In genomic region chr18:10378688-10379465, GRCh38 we compare ENCODE assay signal across 22 cellular contexts.
A peak's percentile ranks its signal among the peaks of the same experiment; 100 is the strongest.
DNase-seq lines count a peak whose midpoint lies in the region; ATAC-seq and TF ChIP-seq lines count a peak whose summit lies in the region.
"Had no signal": no experiment of that assay in that cellular context is flagged by ENCODE, and none has a peak within 500 bp of the region (broad histone marks: within the 10 kb centered on the region; RNA-seq: fewer than 3 reads in every experiment).

No MANE protein-coding gene starts in this region.

- no peaks in the 10 kb centered on the region for H3K4me1 Mint-ChIP-seq in Calu3 (ENCODE audit: low read depth, unreplicated experiment)
- H3K4me1 Mint-ChIP-seq: activated CD4-positive, alpha-beta memory T cell treated with anti-CD3 and anti-CD28 coated beads, Interleukin-2, amount 10 ng/mL, durations not matched to agents 7 days and 5 days had no signal

- no peak overlapping the region for H2BK120ac ChIP-seq in mesenchymal stem cell (ENCODE audit: low read depth, low read length)

- no peaks in the 10 kb centered on the region for H3K9me3 ChIP-seq in mesenchymal stem cell (ENCODE audit: control insufficient read depth, low read length)
- H3K9me3 ChIP-seq: BE2C, colonic mucosa, prostate gland had no signal

- no peaks in the 10 kb centered on the region for H3K4me1 ChIP-seq in mesenchymal stem cell (ENCODE audit: control insufficient read depth, insufficient read depth, low read depth, low read length)
- H3K4me1 ChIP-seq: BE2C, colonic mucosa, prostate gland had no signal

- no peak overlapping the region for H3K4ac ChIP-seq in mesenchymal stem cell (ENCODE audit: low read depth in 1 of 2, low read length in 2 of 2)

- TF ChIP-seq CTCF in AG09309 (IDR thresholded peaks at IDR 0.05; ENCODE audit: control insufficient read depth, insufficient read depth, low read depth, low read length, missing control alignments) (no peak), HFF-Myc (IDR thresholded peaks at IDR 0.05; ENCODE audit: low read depth, low read length, missing control alignments) (no peak), Calu3 (IDR thresholded peaks at IDR 0.05; ENCODE audit: unreplicated experiment) (no peak)

- H3K18ac ChIP-seq in mesenchymal stem cell (ENCODE audit: low read depth in 1 of 2, low read length in 2 of 2) = no peak overlapping the region

- H3K27me3 ChIP-seq in mesenchymal stem cell (ENCODE audit: control insufficient read depth in 1 of 2, insufficient read depth in 1 of 2, low read length in 2 of 2) = peaks cover 0 to 14% of the 10 kb centered on the region in 2 experiments
- H3K27me3 ChIP-seq: BE2C, colonic mucosa had no signal

- H3K27me3 Mint-ChIP-seq in Calu3 (ENCODE audit: unreplicated experiment) = peaks cover 80% of the 10 kb centered on the region

- DNase-seq in AG09309 (ENCODE audit: low read depth) (peak; percentile 35), HFF-Myc (ENCODE audit: extremely low read depth, low read depth) (peak; percentile 37), dermis blood vessel endothelial cell (peak; percentile 55), mesenchymal stem cell (peak; percentile 16), NCI-H1436 (lab: John Stamatoyannopoulos, UW) (no peak), Calu3 (no peak)
- DNase-seq: activated CD4-positive, alpha-beta memory T cell treated with anti-CD3 and anti-CD28 coated beads, Interleukin-2, amount 10 ng/mL, durations not matched to agents 7 days and 5 days; BE2C; colonic mucosa; foreskin melanocyte; GDM1; KG1; NCI-H2029; NCI-H774; Right ventricle myocardium superior; stimulated activated CD4-positive, alpha-beta T cell treated with anti-CD3 and anti-CD28 coated beads, Interleukin-1b, Interleukin-23, amount 100 ng/mL, for 48 hours; T1000 had no signal

- ATAC-seq in GM19452 (IDR thresholded peaks at IDR 0.05; ENCODE audit: unreplicated experiment) (no peak), HG03354 (IDR thresholded peaks at IDR 0.05; ENCODE audit: poor library complexity, severe bottlenecking, unreplicated experiment) (no peak)

- H2BK5ac ChIP-seq in mesenchymal stem cell (ENCODE audit: low read depth, low read length, poor library complexity, severe bottlenecking) = no peak overlapping the region

- no peak overlapping the region for H3K27ac ChIP-seq in mesenchymal stem cell (ENCODE audit: low read length, poor library complexity, severe bottlenecking)
- H3K27ac ChIP-seq: colonic mucosa, prostate gland had no signal

- no peak overlapping the region for H4K8ac ChIP-seq in mesenchymal stem cell (ENCODE audit: low read length)

- CTCF ChIA-PET in Calu3 (lab: Charles Lee) = no interaction called here

- no peaks in the 10 kb centered on the region for H3K36me3 ChIP-seq in mesenchymal stem cell (ENCODE audit: control insufficient read depth in 1 of 2, insufficient read depth in 2 of 2, low read depth in 1 of 2, low read length in 2 of 2)
- H3K36me3 ChIP-seq: BE2C, colonic mucosa, prostate gland had no signal

- H3K14ac ChIP-seq in mesenchymal stem cell (ENCODE audit: low read length in 2 of 2) = no peak overlapping the region

- no peak overlapping the region for H3K4me2 ChIP-seq in mesenchymal stem cell (ENCODE audit: low read length, poor library complexity, severe bottlenecking)

- no peak overlapping the region for H3K4me3 Mint-ChIP-seq in Calu3 (ENCODE audit: low read depth, unreplicated experiment)
- H3K4me3 Mint-ChIP-seq: activated CD4-positive, alpha-beta memory T cell treated with anti-CD3 and anti-CD28 coated beads, Interleukin-2, amount 10 ng/mL, durations not matched to agents 7 days and 5 days; mesothelial cell of epicardium had no signal

- no peak overlapping the region for H2AK5ac ChIP-seq in mesenchymal stem cell (ENCODE audit: low read length, severe bottlenecking)

- 68% methylated on average over 6 of the region's 6 CpGs for WGBS in mesenchymal stem cell

- no peak overlapping the region for H2AFZ ChIP-seq in mesenchymal stem cell (ENCODE audit: low read depth, low read length)

- no peak overlapping the region; the same call in 1 of the 2 replicates for H3K4me3 ChIP-seq in AG09309 (ENCODE audit: control insufficient read depth, low read depth, low read length)
- no peak overlapping the region for H3K4me3 ChIP-seq in HFF-Myc (replicated peaks; ENCODE audit: low read depth, low read length)
- no peak overlapping the region for H3K4me3 ChIP-seq in mesenchymal stem cell (ENCODE audit: insufficient read depth in 1 of 2, low read depth in 1 of 2, low read length in 2 of 2)
- H3K4me3 ChIP-seq: colonic mucosa, prostate gland had no signal

- no peaks in the 10 kb centered on the region for H3K79me1 ChIP-seq in mesenchymal stem cell (replicated peaks; ENCODE audit: low read length, poor library complexity, severe bottlenecking)

- H3K9me3 Mint-ChIP-seq in Calu3 (ENCODE audit: low read depth, unreplicated experiment) = no peaks in the 10 kb centered on the region
- H3K9me3 Mint-ChIP-seq: activated CD4-positive, alpha-beta memory T cell treated with anti-CD3 and anti-CD28 coated beads, Interleukin-2, amount 10 ng/mL, durations not matched to agents 7 days and 5 days; activated T-helper 2 cell treated with anti-CD3 and anti-CD28 coated beads, Interferon-gamma antibody, Interleukin-2, Interleukin-4, amounts not matched to agents 10 μg/mL and 5 μg/mL and 100 μg/mL, durations not matched to agents 14 hours and 24 hours and 36 hours had no signal

- no peak overlapping the region for H4K91ac ChIP-seq in mesenchymal stem cell (ENCODE audit: low read length)

- H3K27ac Mint-ChIP-seq in Calu3 (ENCODE audit: unreplicated experiment) = no peak overlapping the region
- H3K27ac Mint-ChIP-seq: activated CD4-positive, alpha-beta memory T cell treated with anti-CD3 and anti-CD28 coated beads, Interleukin-2, amount 10 ng/mL, durations not matched to agents 7 days and 5 days; activated T-helper 2 cell treated with anti-CD3 and anti-CD28 coated beads, Interferon-gamma antibody, Interleukin-2, Interleukin-4, amounts not matched to agents 10 μg/mL and 5 μg/mL and 100 μg/mL, durations not matched to agents 14 hours and 24 hours and 36 hours; mesothelial cell of epicardium had no signal

- no peaks in the 10 kb centered on the region for H3K36me3 Mint-ChIP-seq in Calu3 (ENCODE audit: insufficient read depth, unreplicated experiment)
- H3K36me3 Mint-ChIP-seq: mesothelial cell of epicardium had no signal

- no peak overlapping the region for H3K23ac ChIP-seq in mesenchymal stem cell (ENCODE audit: low read length in 2 of 2)

- BruUV-seq in Calu3 (replicated peaks; lab: Mats Ljungman, UMichigan) = no TSS peak

- intact Hi-C loops in Calu3 (cut with micrococcal nuclease; ENCODE audit: unreplicated experiment) = no loop called here

- no peak overlapping the region for H2BK12ac ChIP-seq in mesenchymal stem cell (ENCODE audit: low read length in 2 of 2)

- H3K9ac ChIP-seq in mesenchymal stem cell (ENCODE audit: low read length) = no peak overlapping the region

- no peak overlapping the region for H2BK15ac ChIP-seq in mesenchymal stem cell (ENCODE audit: low read depth, poor library complexity, severe bottlenecking)

Comparison
In these comparisons a context has a peak if more than half of its experiments do, and no peak if none do; other contexts are left out.
1. DNase-seq: peak in AG09309 (single experiment), HFF-Myc (single experiment), dermis blood vessel endothelial cell (single experiment) and mesenchymal stem cell (single experiment); none in NCI-H1436 (single experiment) and Calu3 (single experiment).